10 cellular contexts compared by ENCODE assay signal in the genomic region with DNA sequence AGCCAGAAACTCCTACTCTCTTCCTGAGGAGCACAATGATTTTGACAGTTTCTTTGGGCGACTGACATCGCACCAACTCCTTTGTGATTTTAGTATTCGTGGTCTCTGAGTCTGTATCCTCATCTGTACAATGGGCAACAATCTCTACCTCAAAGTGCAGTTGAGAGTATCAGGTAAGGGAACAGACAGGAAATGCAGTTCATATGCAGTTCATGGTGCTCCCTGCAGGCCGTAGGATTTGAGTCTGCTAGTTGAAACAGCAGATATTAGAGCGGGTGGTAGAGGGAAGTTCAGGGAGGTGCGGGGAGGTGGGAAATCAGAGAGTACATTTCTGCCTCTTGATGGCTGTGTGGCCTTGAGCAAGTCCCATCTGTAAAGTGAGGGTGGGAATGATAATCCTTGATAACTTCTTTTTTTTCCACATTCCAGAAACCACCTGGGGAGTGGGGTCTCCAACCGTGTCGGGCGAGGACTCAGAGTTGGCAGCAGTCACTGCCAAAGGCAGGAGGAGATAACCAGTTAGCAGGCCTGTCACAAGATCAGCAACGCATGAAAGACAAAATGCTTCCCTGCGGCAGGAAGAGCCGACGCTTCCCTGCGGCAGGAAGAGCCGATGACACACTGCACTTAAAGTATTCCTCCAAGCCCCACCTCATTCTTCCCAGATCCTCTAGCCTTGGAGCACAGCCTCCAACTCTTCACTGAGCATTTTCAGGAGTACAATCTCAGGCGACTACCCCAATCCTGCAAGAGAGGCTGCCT. TPM values are rescaled to one million over a fixed set of nuclear protein-coding genes. Genes with fewer than 3 reads are reported as not detected.
DNase-seq lines count a peak whose midpoint lies in the region; ATAC-seq and TF ChIP-seq lines count a peak whose summit lies in the region.
"Had no signal": no experiment of that assay in that cellular context is flagged by ENCODE, and none has a peak within 500 bp of the region (broad histone marks: within the 10 kb centered on the region; RNA-seq: fewer than 3 reads in every experiment).

No MANE protein-coding gene starts in this region.

- no peaks in the 10 kb centered on the region for H3K27me3 ChIP-seq in PC-9 (ENCODE audit: insufficient read depth, low read depth)
- H3K27me3 ChIP-seq in neuronal stem cell (ENCODE audit: control insufficient read depth in 3 of 3, insufficient read depth in 3 of 3, low read depth in 1 of 3, low read length in 3 of 3), result no peaks in the 10 kb centered on the region

- H3K4me3 ChIP-seq in PC-9 (no peak overlapping the region), epithelial cell of esophagus (ENCODE audit: low read length) (no peak overlapping the region), neuronal stem cell (ENCODE audit: low read length in 2 of 2) (no peak overlapping the region)

- H2BK15ac ChIP-seq in neuronal stem cell (ENCODE audit: low read length), result no peak overlapping the region

- H3K9me3 ChIP-seq in PC-9 (ENCODE audit: insufficient read depth, low read depth), result no peaks in the 10 kb centered on the region
- H3K9me3 ChIP-seq in neuronal stem cell (replicated peaks in 1 of 2; ENCODE audit: control insufficient read depth in 2 of 2, insufficient read depth in 1 of 2, low read depth in 1 of 2, low read length in 2 of 2), result no peaks in the 10 kb centered on the region

- no peak overlapping the region for H2AK5ac ChIP-seq in neuronal stem cell (ENCODE audit: low read depth, low read length)

- H3K9ac ChIP-seq in neuronal stem cell (ENCODE audit: low read depth, low read length, poor library complexity), result no peak overlapping the region

- no CpG with 5 or more reads among the region's 16 CpGs for WGBS in neuronal stem cell (ENCODE audit: extremely low coverage in 2 of 2, insufficient read length in 2 of 2, insufficient replicate concordance in 1 of 2), 2 donors

- H2BK5ac ChIP-seq in neuronal stem cell (ENCODE audit: low read length), result no peak overlapping the region

- H4K91ac ChIP-seq in neuronal stem cell (ENCODE audit: low read depth, low read length, poor library complexity), result no peak overlapping the region

- H2BK120ac ChIP-seq in neuronal stem cell (ENCODE audit: low read depth, low read length), result no peak overlapping the region

- H3K79me2 ChIP-seq in PC-9 (ENCODE audit: low read depth), result no peaks in the 10 kb centered on the region

- H3F3A ChIP-seq in PC-9 (ENCODE audit: insufficient read depth, low read depth), result peaks cover 3% of the 10 kb centered on the region; the same call in 1 of the 2 replicates

- H3K79me1 ChIP-seq in neuronal stem cell (ENCODE audit: low read depth, low read length), result no peaks in the 10 kb centered on the region

- POLR2A ChIA-PET in PC-9 (lab: Charles Lee; ENCODE audit: unreplicated experiment), result no interaction called here
- POLR2A ChIA-PET in GM10248 (lab: Yijun Ruan, JAX), result no interaction called here

- no TSS peak for BruUV-seq in PC-9 (replicated peaks; lab: Mats Ljungman, UMichigan)

- no peak for ATAC-seq in GM18868 (IDR thresholded peaks at IDR 0.05; ENCODE audit: unreplicated experiment)
- ATAC-seq: effector memory CD8-positive, alpha-beta T cell had no signal

- no peak overlapping the region for H4K8ac ChIP-seq in neuronal stem cell (ENCODE audit: low read depth, low read length)

- H3K9me2 ChIP-seq in PC-9 (ENCODE audit: insufficient read depth), result no peaks in the 10 kb centered on the region

- H3K4ac ChIP-seq in neuronal stem cell (ENCODE audit: low read length), result no peak overlapping the region

- H2BK12ac ChIP-seq in neuronal stem cell (ENCODE audit: low read length), result no peak overlapping the region

- H3K23ac ChIP-seq in neuronal stem cell (ENCODE audit: low read depth, low read length, poor library complexity), result no peak overlapping the region

- CTCF ChIA-PET in PC-9 (lab: Charles Lee) (no interaction called here), GM10248 (lab: Yijun Ruan, JAX) (no interaction called here)

- H3K36me3 ChIP-seq in PC-9 (ENCODE audit: low read depth) (no peaks in the 10 kb centered on the region), neuronal stem cell (replicated peaks in 1 of 2; ENCODE audit: control insufficient read depth in 2 of 2, insufficient read depth in 2 of 2, low read length in 2 of 2) (no peaks in the 10 kb centered on the region)

- H3K4me1 ChIP-seq in PC-9 (replicated peaks; ENCODE audit: insufficient read depth) (peaks cover 9% of the 10 kb centered on the region), neuronal stem cell (ENCODE audit: control insufficient read depth in 2 of 2, insufficient read depth in 1 of 2, low read depth in 1 of 2, low read length in 2 of 2) (peaks cover 0 to 18% of the 10 kb centered on the region in 2 donors)

- TF ChIP-seq CTCF in PC-9 (conservative IDR thresholded peaks at IDR 0.05) (no peak), epithelial cell of esophagus (IDR thresholded peaks at IDR 0.05; ENCODE audit: insufficient read depth, low read depth, low read length, missing control alignments) (no peak), GM10248 (IDR thresholded peaks at IDR 0.05; ENCODE audit: control extremely low read depth, extremely low read depth, low read depth, missing control alignments) (no peak)

- no peaks in the 10 kb centered on the region for H4K20me1 ChIP-seq in PC-9 (ENCODE audit: insufficient read depth)

- H3K18ac ChIP-seq in neuronal stem cell (ENCODE audit: low read length), result peak overlapping the region; percentile 44

- DNase-seq in H4 (ENCODE audit: low spot score) (peak; percentile 44), PC-9 (no peak), epithelial cell of esophagus (ENCODE audit: low read depth) (peak; percentile 72), neuronal stem cell (ENCODE audit: low spot score) (no peak), NCI-H1105 treated with DMSO at 0.1 percent for 48 hours (lab: John Stamatoyannopoulos, UW) (no peak), NCI-H146 (lab: John Stamatoyannopoulos, UW) (no peak), GM10248 (ENCODE audit: extremely low spot score) (no peak)
- DNase-seq: activated naive CD4-positive, alpha-beta T cell treated with Interleukin-2 at 50 U/mL for 16 hours; effector memory CD8-positive, alpha-beta T cell had no signal

- H3K27ac ChIP-seq in PC-9 (no peak overlapping the region), neuronal stem cell (replicated peaks; ENCODE audit: low read length) (no peak overlapping the region)

- intact Hi-C loops in PC-9 (cut with micrococcal nuclease; ENCODE audit: unreplicated experiment), result no loop called here

- H2AFZ ChIP-seq in PC-9, result no peak overlapping the region
- peak overlapping the region; percentile 53 for H2AFZ ChIP-seq in neuronal stem cell (ENCODE audit: low read length)

- H3K14ac ChIP-seq in neuronal stem cell (ENCODE audit: low read length), result no peak overlapping the region

- peak overlapping the region; percentile 12; the same call in 1 of the 2 replicates for H3K4me2 ChIP-seq in PC-9
- no peak overlapping the region for H3K4me2 ChIP-seq in neuronal stem cell (ENCODE audit: insufficient read depth, low read length, poor library complexity, severe bottlenecking)

RNA-seq across cellular contexts. Expression of a gene that starts 6.0 kb away (rescaled TPM):
- 40.2 and 43.7 TPM in 2 replicates for total RNA-seq in H4 (2014; rRNA removed; shearing (Covaris generic))
- 48.1 and 57.9 TPM in 2 replicates for total RNA-seq in PC-9 (2021)
- 43.4 TPM for polyA plus RNA-seq in neuronal stem cell (2013, experiment 1 of 2)
- polyA plus RNA-seq in neuronal stem cell (2013, experiment 2 of 2), result 43.4 TPM

Comparison
In these comparisons a context has a peak if more than half of its experiments do, and no peak if none do; other contexts are left out.
1. DNase-seq: peak in H4 (single experiment) and epithelial cell of esophagus (single experiment); none in PC-9 (0 of 2), neuronal stem cell (single experiment), NCI-H1105 treated with DMSO at 0.1 percent for 48 hours (single experiment), NCI-H146 (single experiment) and GM10248 (single experiment).